Comparison of ENCODE assay signal across 9 cellular contexts in the genomic region with DNA sequence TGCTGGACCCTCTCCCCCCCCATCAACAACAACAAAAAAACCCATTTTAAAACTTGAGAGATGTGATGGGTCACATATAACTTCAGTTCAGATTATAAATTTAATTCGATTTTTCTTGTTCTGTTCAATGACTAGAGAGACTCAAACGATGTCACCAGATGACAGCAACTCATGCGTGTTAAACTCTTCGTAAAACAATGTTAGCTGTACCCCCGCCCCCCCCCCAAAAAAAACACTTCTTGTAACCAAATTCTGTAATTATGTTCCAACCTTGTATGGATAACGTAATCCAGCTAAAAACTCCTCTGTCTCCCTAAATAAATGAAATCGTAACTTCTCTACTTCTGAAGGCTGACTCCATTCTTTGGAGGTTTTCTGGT. TPM values are rescaled to one million over a fixed set of nuclear protein-coding genes. Genes with fewer than 3 reads are reported as not detected.
DNase-seq lines count a peak whose midpoint lies in the region; ATAC-seq and TF ChIP-seq lines count a peak whose summit lies in the region.
"Had no signal": no experiment of that assay in that cellular context is flagged by ENCODE, and none has a peak within 500 bp of the region (broad histone marks: within the 10 kb centered on the region; RNA-seq: fewer than 3 reads in every experiment).

No MANE protein-coding gene starts in this region.

- no peaks in the 10 kb centered on the region for H3K9me3 ChIP-seq in adipocyte (ENCODE audit: control insufficient read depth, low read length)
- H3K9me3 ChIP-seq in thoracic aorta = no peaks in the 10 kb centered on the region
- H3K9me3 ChIP-seq in mucosa of descending colon = no peaks in the 10 kb centered on the region

- no peaks in the 10 kb centered on the region for H3K27me3 Mint-ChIP-seq in activated CD8-positive, alpha-beta memory T cell treated with anti-CD3 and anti-CD28 coated beads, Interleukin-2, amount 10 ng/mL, durations not matched to agents 7 days and 5 days

- peaks cover 64% of the 10 kb centered on the region for H3K36me3 Mint-ChIP-seq in activated CD8-positive, alpha-beta memory T cell treated with anti-CD3 and anti-CD28 coated beads, Interleukin-2, amount 10 ng/mL, durations not matched to agents 7 days and 5 days

- no peak for ATAC-seq in activated CD8-positive, alpha-beta memory T cell treated with anti-CD3 and anti-CD28 coated beads, Interleukin-2, amount 10 ng/mL, durations not matched to agents 7 days and 5 days
- ATAC-seq in thoracic aorta (ENCODE audit: insufficient number of reproducible peaks, low FRiP score, low read depth) (peak; percentile 12), mucosa of descending colon (no peak)

- peak overlapping the region; percentile 96 for H3K27ac Mint-ChIP-seq in activated CD8-positive, alpha-beta memory T cell treated with anti-CD3 and anti-CD28 coated beads, Interleukin-2, amount 10 ng/mL, durations not matched to agents 7 days and 5 days

- H3K4me1 ChIP-seq in adipocyte (ENCODE audit: control insufficient read depth, insufficient read depth, low read length) (peaks cover 38% of the 10 kb centered on the region), thoracic aorta (ENCODE audit: control insufficient read depth in 1 of 2, low read depth in 2 of 2) (peaks cover 28 to 36% of the 10 kb centered on the region in 2 donors), mucosa of descending colon (ENCODE audit: low read depth) (peaks cover 26% of the 10 kb centered on the region)

- peaks cover 44% of the 10 kb centered on the region for H3K4me1 Mint-ChIP-seq in activated CD8-positive, alpha-beta memory T cell treated with anti-CD3 and anti-CD28 coated beads, Interleukin-2, amount 10 ng/mL, durations not matched to agents 7 days and 5 days

- intact Hi-C loops in mucosa of descending colon (cut with DNase I, micrococcal nuclease) = no loop called here

- no peak for DNase-seq in activated CD8-positive, alpha-beta memory T cell treated with anti-CD3 and anti-CD28 coated beads, Interleukin-2, amount 10 ng/mL, durations not matched to agents 7 days and 5 days
- no peak for DNase-seq in activated CD8-positive, alpha-beta memory T cell treated with anti-CD3 and anti-CD28 coated beads, Interleukin-2, amount 50 U/mL, for 4 hours
- DNase-seq in adipocyte (ENCODE audit: low read depth) (no peak), kidney glomerular epithelial cell (lab: John Stamatoyannopoulos, UW) (peak; percentile 37), thoracic aorta (ENCODE audit: low spot score) (no peak), mucosa of descending colon (no peak), RPMI8226 (no peak), ACHN (no peak)

- H3K4me3 ChIP-seq in adipocyte (ENCODE audit: low read length) (peak overlapping the region; percentile 98), thoracic aorta (peak overlapping the region; percentile 84), mucosa of descending colon (no peak overlapping the region)

- H3K9ac ChIP-seq in adipocyte (ENCODE audit: low read length) = peak overlapping the region; percentile 100

- peak overlapping the region; percentile 85 to 90 for H3K27ac ChIP-seq in thoracic aorta

- TF ChIP-seq CTCF in thoracic aorta (IDR thresholded peaks at IDR 0.05) (no peak), mucosa of descending colon (IDR thresholded peaks at IDR 0.05) (no peak)

- no peaks in the 10 kb centered on the region for H3K27me3 ChIP-seq in adipocyte (replicated peaks; ENCODE audit: control insufficient read depth, insufficient read depth, low read length)
- H3K27me3 ChIP-seq in thoracic aorta (replicated peaks; ENCODE audit: insufficient read depth) = no peaks in the 10 kb centered on the region

- H3K4me3 Mint-ChIP-seq in activated CD8-positive, alpha-beta memory T cell treated with anti-CD3 and anti-CD28 coated beads, Interleukin-2, amount 10 ng/mL, durations not matched to agents 7 days and 5 days = peak overlapping the region; percentile 98

- no peaks in the 10 kb centered on the region for H3K9me3 Mint-ChIP-seq in activated CD8-positive, alpha-beta memory T cell treated with anti-CD3 and anti-CD28 coated beads, Interleukin-2, amount 10 ng/mL, durations not matched to agents 7 days and 5 days (ENCODE audit: low read depth)

- in situ Hi-C loops in ACHN (cut with HindIII; ENCODE audit: low pct_ligation_motif_present, low pct_unique_long_range_greater_than_20kb, low sequenced_read_pairs) = no loop called here

- peaks cover 20% of the 10 kb centered on the region for H3K36me3 ChIP-seq in adipocyte (ENCODE audit: control insufficient read depth, insufficient read depth, low read length, severe bottlenecking)
- no peaks in the 10 kb centered on the region for H3K36me3 ChIP-seq in thoracic aorta
- H3K36me3 ChIP-seq in mucosa of descending colon (ENCODE audit: low read depth) = no peaks in the 10 kb centered on the region

- CTCF ChIA-PET in activated CD8-positive, alpha-beta memory T cell treated with anti-CD3 and anti-CD28 coated beads, Interleukin-2, amount 10 ng/mL, durations not matched to agents 7 days and 5 days (lab: Charles Lee) = interaction anchor here (0.6 to 2.4 kb wide), 16 partner anchors 15 to 503 kb away, joined by 3 to 6 read pairs (median 4); a partner anchor contains a TSS

RNA-seq across cellular contexts. Expression of a gene that starts 0.6 kb away (rescaled TPM):
- 100 to 1,000 TPM; 723 to 803 TPM for total RNA-seq in activated CD8-positive, alpha-beta memory T cell treated with anti-CD3 and anti-CD28 coated beads, Interleukin-2, amount 10 ng/mL, durations not matched to agents 7 days and 5 days
- total RNA-seq in thoracic aorta = 100 to 1,000 TPM; 509 to 657 TPM
- 100 to 1,000 TPM; 507 to 753 (median 639) TPM for total RNA-seq in mucosa of descending colon

RNA-seq across cellular contexts. Expression of a gene that starts 26.4 kb away (rescaled TPM):
- total RNA-seq in activated CD8-positive, alpha-beta memory T cell treated with anti-CD3 and anti-CD28 coated beads, Interleukin-2, amount 10 ng/mL, durations not matched to agents 7 days and 5 days = 10 to 100 TPM; 62.9 to 65.3 TPM
- total RNA-seq in thoracic aorta (1 to 10 TPM; 2.3 to 4.0 TPM), mucosa of descending colon (10 to 100 TPM in 1 of 3 donors, 1 to 10 TPM in 2; 6.3 to 11.5 (median 6.8) TPM)

RNA-seq across cellular contexts. Expression of a gene that starts 37.4 kb away (rescaled TPM):
- total RNA-seq in activated CD8-positive, alpha-beta memory T cell treated with anti-CD3 and anti-CD28 coated beads, Interleukin-2, amount 10 ng/mL, durations not matched to agents 7 days and 5 days = 1 to 10 TPM; 2.9 to 4.5 TPM
- total RNA-seq in thoracic aorta = 1 to 10 TPM in 1 of 2 donors, not detected in 1; 2.0 TPM
- 1 to 10 TPM; 2.7 to 6.7 (median 3.8) TPM for total RNA-seq in mucosa of descending colon
- total RNA-seq: lung microvascular endothelial cell had no signal

RNA-seq across cellular contexts. Expression of a gene that starts 37.6 kb away (rescaled TPM):
- 100 to 1,000 TPM; 241 to 268 TPM for total RNA-seq in activated CD8-positive, alpha-beta memory T cell treated with anti-CD3 and anti-CD28 coated beads, Interleukin-2, amount 10 ng/mL, durations not matched to agents 7 days and 5 days
- 10 to 100 TPM; 70.4 to 97.6 TPM for total RNA-seq in thoracic aorta
- 100 to 1,000 TPM; 155 to 223 (median 164) TPM for total RNA-seq in mucosa of descending colon

Comparison
In these comparisons a context has a peak if more than half of its experiments do, and no peak if none do; other contexts are left out.
1. RNA of a gene that starts 26.4 kb away (total RNA-seq): 62.9 to 65.3 TPM in activated CD8-positive, alpha-beta memory T cell treated with anti-CD3 and anti-CD28 coated beads, Interleukin-2, amount 10 ng/mL, durations not matched to agents 7 days and 5 days; 6.3 to 11.5 TPM in mucosa of descending colon and 2.3 to 4.0 TPM in thoracic aorta; every median in the first group is over 4 times any median in the second.